ENCODE assay signal across 1 cellular context in the genomic region with DNA sequence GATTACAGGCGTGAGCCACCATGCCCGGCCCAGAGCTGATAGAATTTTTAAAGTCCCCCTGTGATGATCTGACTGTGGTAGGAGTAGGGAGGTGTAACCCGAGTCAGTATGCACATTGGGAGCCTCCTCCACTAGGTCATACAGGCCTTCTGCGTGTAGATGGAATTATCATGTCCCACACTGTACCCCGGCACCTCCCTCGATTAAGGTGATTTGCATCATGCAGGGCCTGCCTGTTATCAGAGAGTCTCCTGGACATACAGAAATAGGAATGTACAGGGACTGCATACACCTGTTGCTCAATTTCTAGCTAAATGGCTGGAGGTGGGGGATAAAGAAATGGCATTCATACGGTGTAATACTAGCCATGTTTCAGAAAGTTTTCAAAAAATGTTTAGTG.
TF ChIP-seq lines count a peak whose summit lies in the region.

No MANE protein-coding gene starts in this region.

TF ChIP-seq in endothelial cell of umbilical vein, 7 proteins besides CTCF, POLR2A, EP300 and RAD21:
- TF ChIP-seq FOS (IDR thresholded peaks at IDR 0.05; ENCODE audit: borderline replicate concordance, insufficient read depth, low read length): no peak
- TF ChIP-seq EZH2 (IDR thresholded peaks at IDR 0.05; ENCODE audit: borderline replicate concordance, low read depth, low read length, severe bottlenecking): no peak
- TF ChIP-seq GATA2 (IDR thresholded peaks at IDR 0.05; ENCODE audit: insufficient read depth, insufficient read length, low read depth, low read length): no peak
- TF ChIP-seq MYC (IDR thresholded peaks at IDR 0.05; ENCODE audit: low read depth, low read length): no peak
- TF ChIP-seq POLR2AphosphoS5 (IDR thresholded peaks at IDR 0.05; ENCODE audit: insufficient read depth, low read depth, low read length): no peak
- TF ChIP-seq, protein P1, sequence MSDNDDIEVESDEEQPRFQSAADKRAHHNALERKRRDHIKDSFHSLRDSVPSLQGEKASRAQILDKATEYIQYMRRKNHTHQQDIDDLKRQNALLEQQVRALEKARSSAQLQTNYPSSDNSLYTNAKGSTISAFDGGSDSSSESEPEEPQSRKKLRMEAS (IDR thresholded peaks at IDR 0.05; ENCODE audit: insufficient read depth, insufficient read length): no peak
- no peak for TF ChIP-seq JUN (IDR thresholded peaks at IDR 0.05; ENCODE audit: borderline replicate concordance, insufficient read depth, insufficient read length, low read depth)
TF ChIP-seq in endothelial cell of umbilical vein: peak in this region for 0.
